In genomic region chr17:75754378-75755204, GRCh38 we compare ENCODE assay signal across 9 cellular contexts. TPM values are rescaled to one million over a fixed set of nuclear protein-coding genes. Genes with fewer than 3 reads are reported as not detected.
DNase-seq lines count a peak whose midpoint lies in the region; ATAC-seq and TF ChIP-seq lines count a peak whose summit lies in the region.
"Had no signal": no experiment of that assay in that cellular context is flagged by ENCODE, and none has a peak within 500 bp of the region (broad histone marks: within the 10 kb centered on the region; RNA-seq: fewer than 3 reads in every experiment).

No MANE protein-coding gene starts in this region.

- intact Hi-C loops in activated T-helper 2 cell treated with anti-CD3 and anti-CD28 coated beads, Interferon-gamma antibody, Interleukin-2, Interleukin-4, amounts not matched to agents 10 μg/mL and 5 μg/mL and 100 μg/mL, durations not matched to agents 14 hours and 24 hours and 36 hours (cut with micrococcal nuclease) = no loop called here

- no peaks in the 10 kb centered on the region for H3K27me3 Mint-ChIP-seq in stimulated activated naive CD8-positive, alpha-beta T cell treated with anti-CD3 and anti-CD28 coated beads, Interleukin-15, amount 100 ng/mL, for 72 hours
- no peaks in the 10 kb centered on the region for H3K27me3 Mint-ChIP-seq in activated T-helper 2 cell treated with anti-CD3 and anti-CD28 coated beads, Interferon-gamma antibody, Interleukin-2, Interleukin-4, amounts not matched to agents 10 μg/mL and 5 μg/mL and 100 μg/mL, durations not matched to agents 14 hours and 24 hours and 36 hours (ENCODE audit: low read depth)
- H3K27me3 Mint-ChIP-seq in mesothelial cell of epicardium (ENCODE audit: low read depth) = no peaks in the 10 kb centered on the region

- H3K4me1 Mint-ChIP-seq in stimulated activated naive CD8-positive, alpha-beta T cell treated with anti-CD3 and anti-CD28 coated beads, Interleukin-15, amount 100 ng/mL, for 72 hours = peaks cover 29% of the 10 kb centered on the region
- H3K4me1 Mint-ChIP-seq in activated T-helper 2 cell treated with anti-CD3 and anti-CD28 coated beads, Interferon-gamma antibody, Interleukin-2, Interleukin-4, amounts not matched to agents 10 μg/mL and 5 μg/mL and 100 μg/mL, durations not matched to agents 14 hours and 24 hours and 36 hours (ENCODE audit: low read depth) = peaks cover 9% of the 10 kb centered on the region
- peaks cover 7% of the 10 kb centered on the region for H3K4me1 Mint-ChIP-seq in mesothelial cell of epicardium

- no peak for ATAC-seq in stimulated activated naive CD8-positive, alpha-beta T cell treated with anti-CD3 and anti-CD28 coated beads, Interleukin-15, amount 100 ng/mL, for 72 hours
- no peak for ATAC-seq in stimulated activated naive CD8-positive, alpha-beta T cell treated with anti-CD3 and anti-CD28 coated beads, Interleukin-15, Interleukin-2, amounts not matched to agents 100 U/mL and 50 U/mL, for 24 hours

- DNase-seq in stimulated activated naive CD8-positive, alpha-beta T cell treated with anti-CD3 and anti-CD28 coated beads, Interleukin-15, amount 100 ng/mL, for 72 hours = no peak
- DNase-seq in stimulated activated naive CD8-positive, alpha-beta T cell treated with anti-CD3 and anti-CD28 coated beads, Interleukin-15, Interleukin-2, amounts not matched to agents 100 U/mL and 50 U/mL, for 24 hours = no peak
- DNase-seq in activated T-helper 2 cell treated with anti-CD3 and anti-CD28 coated beads, Interferon-gamma antibody, Interleukin-2, Interleukin-4, amounts not matched to agents 10 μg/mL and 5 μg/mL and 100 μg/mL, durations not matched to agents 14 hours and 24 hours and 36 hours (ENCODE audit: low spot score) = no peak
- no peak for DNase-seq in mesothelial cell of epicardium (ENCODE audit: low spot score in 2 of 2, unreplicated experiment in 2 of 2)
- no peak for DNase-seq in activated effector memory CD4-positive, alpha-beta T cell treated with Interleukin-2 at 50 U/mL for 16 hours
- DNase-seq in mesenteric fat pad (ENCODE audit: low spot score) = no peak
- no peak for DNase-seq in putamen (ENCODE audit: low spot score)
- no peak for DNase-seq in stimulated activated CD4-positive, alpha-beta T cell treated with anti-CD3 and anti-CD28 coated beads, Interleukin-4, amount 100 ng/mL, for 1 hour

- H3K4me3 Mint-ChIP-seq in stimulated activated naive CD8-positive, alpha-beta T cell treated with anti-CD3 and anti-CD28 coated beads, Interleukin-15, amount 100 ng/mL, for 72 hours = peak overlapping the region; percentile 56 to 64
- H3K4me3 Mint-ChIP-seq in activated T-helper 2 cell treated with anti-CD3 and anti-CD28 coated beads, Interferon-gamma antibody, Interleukin-2, Interleukin-4, amounts not matched to agents 10 μg/mL and 5 μg/mL and 100 μg/mL, durations not matched to agents 14 hours and 24 hours and 36 hours (ENCODE audit: low read depth) = peak overlapping the region; percentile 24
- H3K4me3 Mint-ChIP-seq in mesothelial cell of epicardium = peak overlapping the region; percentile 28
- H3K4me3 Mint-ChIP-seq: dendritic cell treated with granulocyte-macrophage colony-stimulating factor and Interleukin-4, amounts not matched to agents 40 ng/mL and 50 ng/mL, for 4 days had no signal

- TF ChIP-seq CTCF in mesothelial cell of epicardium (IDR thresholded peaks at IDR 0.05; ENCODE audit: unreplicated experiment) = no peak

- H3K36me3 Mint-ChIP-seq in activated T-helper 2 cell treated with anti-CD3 and anti-CD28 coated beads, Interferon-gamma antibody, Interleukin-2, Interleukin-4, amounts not matched to agents 10 μg/mL and 5 μg/mL and 100 μg/mL, durations not matched to agents 14 hours and 24 hours and 36 hours (ENCODE audit: low read depth) = peaks cover 4% of the 10 kb centered on the region
- peaks cover 11% of the 10 kb centered on the region for H3K36me3 Mint-ChIP-seq in mesothelial cell of epicardium

- H3K9me3 Mint-ChIP-seq in stimulated activated naive CD8-positive, alpha-beta T cell treated with anti-CD3 and anti-CD28 coated beads, Interleukin-15, amount 100 ng/mL, for 72 hours = no peaks in the 10 kb centered on the region
- H3K9me3 Mint-ChIP-seq in activated T-helper 2 cell treated with anti-CD3 and anti-CD28 coated beads, Interferon-gamma antibody, Interleukin-2, Interleukin-4, amounts not matched to agents 10 μg/mL and 5 μg/mL and 100 μg/mL, durations not matched to agents 14 hours and 24 hours and 36 hours = no peaks in the 10 kb centered on the region
- no peaks in the 10 kb centered on the region for H3K9me3 Mint-ChIP-seq in mesothelial cell of epicardium
- H3K9me3 Mint-ChIP-seq: dendritic cell treated with granulocyte-macrophage colony-stimulating factor and Interleukin-4, amounts not matched to agents 40 ng/mL and 50 ng/mL, for 4 days had no signal

- peak overlapping the region; percentile 28 to 81 for H3K27ac Mint-ChIP-seq in stimulated activated naive CD8-positive, alpha-beta T cell treated with anti-CD3 and anti-CD28 coated beads, Interleukin-15, amount 100 ng/mL, for 72 hours
- H3K27ac Mint-ChIP-seq in activated T-helper 2 cell treated with anti-CD3 and anti-CD28 coated beads, Interferon-gamma antibody, Interleukin-2, Interleukin-4, amounts not matched to agents 10 μg/mL and 5 μg/mL and 100 μg/mL, durations not matched to agents 14 hours and 24 hours and 36 hours = peak overlapping the region; percentile 53
- H3K27ac Mint-ChIP-seq in mesothelial cell of epicardium = peak overlapping the region; percentile 4
- H3K27ac Mint-ChIP-seq: dendritic cell treated with granulocyte-macrophage colony-stimulating factor and Interleukin-4, amounts not matched to agents 40 ng/mL and 50 ng/mL, for 4 days had no signal

RNA-seq across cellular contexts. Expression of gene GALK1, which starts 10.4 kb away (rescaled TPM):
- 55.4 and 63.7 TPM in 2 replicates for total RNA-seq in activated T-helper 2 cell treated with anti-CD3 and anti-CD28 coated beads, Interferon-gamma antibody, Interleukin-2, Interleukin-4, amounts not matched to agents 10 μg/mL and 5 μg/mL and 100 μg/mL, durations not matched to agents 14 hours and 24 hours and 36 hours
- 28.0 to 32.1 TPM (median 30.4 TPM) in 3 replicates for total RNA-seq in mesothelial cell of epicardium
- 26.4 TPM for total RNA-seq in mesenteric fat pad

RNA-seq across cellular contexts. Expression of gene UNK, which starts 30.0 kb away (rescaled TPM):
- 26.8 and 30.1 TPM in 2 replicates for total RNA-seq in activated T-helper 2 cell treated with anti-CD3 and anti-CD28 coated beads, Interferon-gamma antibody, Interleukin-2, Interleukin-4, amounts not matched to agents 10 μg/mL and 5 μg/mL and 100 μg/mL, durations not matched to agents 14 hours and 24 hours and 36 hours
- total RNA-seq in mesothelial cell of epicardium (63.4 to 66.4 TPM (median 65.4 TPM) in 3 replicates), mesenteric fat pad (24.6 TPM)

RNA-seq across cellular contexts. Expression of gene ITGB4, which starts 33.3 kb away (rescaled TPM):
- total RNA-seq in activated T-helper 2 cell treated with anti-CD3 and anti-CD28 coated beads, Interferon-gamma antibody, Interleukin-2, Interleukin-4, amounts not matched to agents 10 μg/mL and 5 μg/mL and 100 μg/mL, durations not matched to agents 14 hours and 24 hours and 36 hours = 1.3 and 2.0 TPM in 2 replicates
- total RNA-seq in mesothelial cell of epicardium (112 to 117 TPM (median 116 TPM) in 3 replicates), mesenteric fat pad (13.9 TPM)

Comparison
In these comparisons a context has a peak if more than half of its experiments do, and no peak if none do; other contexts are left out.
1. H3K27ac Mint-ChIP-seq: peak in every context shown above with its lines; median percentile 54 in stimulated activated naive CD8-positive, alpha-beta T cell treated with anti-CD3 and anti-CD28 coated beads, Interleukin-15, amount 100 ng/mL, for 72 hours; 53 in activated T-helper 2 cell treated with anti-CD3 and anti-CD28 coated beads, Interferon-gamma antibody, Interleukin-2, Interleukin-4, amounts not matched to agents 10 μg/mL and 5 μg/mL and 100 μg/mL, durations not matched to agents 14 hours and 24 hours and 36 hours; 4 in mesothelial cell of epicardium.